Comparison of ENCODE assay signal across 9 cellular contexts in genomic region chr19:14089662-14090508, GRCh38. TPM values are rescaled to one million over a fixed set of nuclear protein-coding genes. Genes with fewer than 3 reads are reported as not detected.
A peak's percentile ranks its signal among the peaks of the same experiment; 100 is the strongest.
DNase-seq lines count a peak whose midpoint lies in the region; ATAC-seq and TF ChIP-seq lines count a peak whose summit lies in the region.
"Had no signal": no experiment of that assay in that cellular context is flagged by ENCODE, and none has a peak within 500 bp of the region (broad histone marks: within the 10 kb centered on the region; RNA-seq: fewer than 3 reads in every experiment).

No MANE protein-coding gene starts in this region.

- H3K9me3 ChIP-seq in adipocyte (ENCODE audit: control insufficient read depth, low read length), result peaks cover 9% of the 10 kb centered on the region
- peaks cover 4 to 13% of the 10 kb centered on the region in 2 donors for H3K9me3 ChIP-seq in right atrium auricular region

- H3K27me3 ChIP-seq in adipocyte (replicated peaks; ENCODE audit: control insufficient read depth, insufficient read depth, low read length) (no peaks in the 10 kb centered on the region), right atrium auricular region (no peaks in the 10 kb centered on the region)

- ATAC-seq in HG02678 (IDR thresholded peaks at IDR 0.05; ENCODE audit: unreplicated experiment), result peak; percentile 27
- ATAC-seq in GM19328 (IDR thresholded peaks at IDR 0.05; ENCODE audit: unreplicated experiment), result no peak

- H3K4me1 ChIP-seq in adipocyte (ENCODE audit: control insufficient read depth, insufficient read depth, low read length), result peaks cover 11% of the 10 kb centered on the region
- H3K4me1 ChIP-seq in right atrium auricular region, result peaks cover 0 to 15% of the 10 kb centered on the region in 2 donors

- TF ChIP-seq CTCF in right atrium auricular region (IDR thresholded peaks at IDR 0.05) (peak in 1 of 2 donors; percentile 19), retinal pigment epithelial cell (conservative IDR thresholded peaks at IDR 0.05; ENCODE audit: low read depth, low read length) (no peak)

- DNase-seq in EL (peak; percentile 66), SK-MEL-5 (ENCODE audit: low read depth, low spot score) (peak; percentile 33), adipocyte (ENCODE audit: low read depth) (peak; percentile 77), right atrium auricular region (ENCODE audit: low spot score) (no peak), retinal pigment epithelial cell (ENCODE audit: low read depth) (no peak), cerebellar nuclear complex (lab: John Stamatoyannopoulos, UW) (no peak)

- H3K36me3 ChIP-seq in adipocyte (ENCODE audit: control insufficient read depth, insufficient read depth, low read length, severe bottlenecking) (peaks cover 19% of the 10 kb centered on the region), right atrium auricular region (peaks cover 8% of the 10 kb centered on the region)

- H3K4me3 ChIP-seq in adipocyte (ENCODE audit: low read length) (peak overlapping the region; percentile 76), right atrium auricular region (peak overlapping the region; percentile 70 to 76), retinal pigment epithelial cell (ENCODE audit: low read length) (peak overlapping the region; percentile 47)

- in situ Hi-C loops in SK-MEL-5 (cut with HindIII; ENCODE audit: low pct_unique_long_range_greater_than_20kb, low sequenced_read_pairs), result no loop called here

- H3K9ac ChIP-seq in adipocyte (ENCODE audit: low read length), result peak overlapping the region; percentile 54

- H3K27ac ChIP-seq in right atrium auricular region, result peak overlapping the region; percentile 76 to 98

RNA-seq across cellular contexts. Expression of gene SAMD1, which starts 0.7 kb away (rescaled TPM):
- total RNA-seq in SK-MEL-5 (2014; rRNA removed; shearing (Covaris generic)), result 17.2 and 25.9 TPM in 2 replicates
- 36.2 and 38.0 TPM in 2 replicates for polyA plus RNA-seq in SK-MEL-5 (2015; cell fraction: cytosol; rRNA removed)
- polyA plus RNA-seq in SK-MEL-5 (2015; cell fraction: nucleus; rRNA removed), result 7.6 and 25.9 TPM in 2 replicates
- total RNA-seq in right atrium auricular region, result 10 to 100 TPM; 20.2 to 38.2 TPM

RNA-seq across cellular contexts. Expression of gene C19orf67, which starts 4.3 kb away (rescaled TPM):
- not detected in 2 replicates for total RNA-seq in SK-MEL-5 (2014; rRNA removed; shearing (Covaris generic))
- polyA plus RNA-seq in SK-MEL-5 (2015; cell fraction: cytosol; rRNA removed), result not detected in 2 replicates
- polyA plus RNA-seq in SK-MEL-5 (2015; cell fraction: nucleus; rRNA removed), result not detected in 2 replicates
- not detected for total RNA-seq in right atrium auricular region
- polyA plus RNA-seq: adipose tissue had no signal

RNA-seq across cellular contexts. Expression of gene MISP3, which starts 17.3 kb away (rescaled TPM):
- total RNA-seq in SK-MEL-5 (2014; rRNA removed; shearing (Covaris generic)), result 0.53 and 0.77 TPM in 2 replicates
- 0.79 and 1.3 TPM in 2 replicates for polyA plus RNA-seq in SK-MEL-5 (2015; cell fraction: cytosol; rRNA removed)
- 3.6 and 4.6 TPM in 2 replicates for polyA plus RNA-seq in SK-MEL-5 (2015; cell fraction: nucleus; rRNA removed)
- 10 to 100 TPM in 1 of 2 donors, 1 to 10 TPM in 1; 8.7 to 12.1 TPM for total RNA-seq in right atrium auricular region

RNA-seq across cellular contexts. Expression of gene PRKACA, which starts 27.7 kb away (rescaled TPM):
- total RNA-seq in SK-MEL-5 (2014; rRNA removed; shearing (Covaris generic)), result 15.3 and 19.7 TPM in 2 replicates
- polyA plus RNA-seq in SK-MEL-5 (2015; cell fraction: cytosol; rRNA removed), result 74.2 and 76.6 TPM in 2 replicates
- polyA plus RNA-seq in SK-MEL-5 (2015; cell fraction: nucleus; rRNA removed), result 12.4 and 21.6 TPM in 2 replicates
- 100 to 1,000 TPM; 144 to 185 TPM for total RNA-seq in right atrium auricular region

RNA-seq across cellular contexts. Expression of gene PALM3, which starts 28.0 kb away (rescaled TPM):
- total RNA-seq in SK-MEL-5 (2014; rRNA removed; shearing (Covaris generic)), result not detected in 2 replicates
- 0.29 TPM in 1 of 2 replicates, not detected in the other for polyA plus RNA-seq in SK-MEL-5 (2015; cell fraction: cytosol; rRNA removed)
- polyA plus RNA-seq in SK-MEL-5 (2015; cell fraction: nucleus; rRNA removed), result not detected in 2 replicates
- total RNA-seq in right atrium auricular region, result under 1 TPM; 0.28 to 0.37 TPM

Comparison
In these comparisons a context has a peak if more than half of its experiments do, and no peak if none do; other contexts are left out.
1. DNase-seq: peak in EL (single experiment), SK-MEL-5 (single experiment) and adipocyte (single experiment); none in right atrium auricular region (single experiment), retinal pigment epithelial cell (single experiment) and cerebellar nuclear complex (0 of 2).
2. Peak in every context shown above with its lines, with median percentiles within 50 percentile points of each other: H3K4me3 ChIP-seq.